9 cellular contexts compared by ENCODE assay signal in the genomic region with DNA sequence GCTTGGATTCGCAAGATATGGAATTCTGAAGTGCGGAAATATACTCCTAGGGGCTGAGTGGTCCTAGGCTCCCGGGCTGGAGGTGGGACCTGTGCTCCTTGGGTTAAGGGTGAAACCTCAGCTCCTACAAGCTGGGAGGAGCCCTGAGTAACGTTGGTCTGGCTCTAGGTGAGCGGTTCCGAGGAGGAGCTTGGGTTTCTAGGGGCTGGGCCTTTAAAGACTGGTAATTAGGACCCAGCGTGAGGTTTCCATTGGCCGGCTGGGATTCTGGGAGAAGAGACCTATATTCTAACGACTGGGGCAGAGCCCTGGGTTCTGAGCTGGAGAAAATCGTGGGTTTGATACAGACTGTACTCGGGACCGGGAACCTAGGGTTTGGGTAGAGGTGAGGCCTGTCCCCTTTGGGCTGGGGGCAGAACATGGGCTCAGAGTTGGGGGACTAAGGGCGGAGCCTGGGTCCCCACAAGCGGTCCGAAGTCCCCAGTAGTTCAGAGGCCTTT. TPM values are rescaled to one million over a fixed set of nuclear protein-coding genes. Genes with fewer than 3 reads are reported as not detected.
A peak's percentile ranks its signal among the peaks of the same experiment; 100 is the strongest.
DNase-seq lines count a peak whose midpoint lies in the region; ATAC-seq and TF ChIP-seq lines count a peak whose summit lies in the region.
"Had no signal": no experiment of that assay in that cellular context is flagged by ENCODE, and none has a peak within 500 bp of the region (broad histone marks: within the 10 kb centered on the region; RNA-seq: fewer than 3 reads in every experiment).

No MANE protein-coding gene starts in this region.

- no peaks in the 10 kb centered on the region for H3K79me2 ChIP-seq in parathyroid adenoma

- peak overlapping the region; percentile 0 for H3K9ac ChIP-seq in SK-N-MC (ENCODE audit: insufficient read length)
- H3K9ac ChIP-seq in parathyroid adenoma = no peak overlapping the region

- TF ChIP-seq POLR2A in GM18505 (IDR thresholded peaks at IDR 0.05; ENCODE audit: borderline replicate concordance, extremely low read depth, insufficient read depth, insufficient read length) = no peak

- TF ChIP-seq CTCF in GM06990 (IDR thresholded peaks at IDR 0.05; ENCODE audit: insufficient read depth, low read length, poor library complexity, severe bottlenecking) (no peak), fibroblast of the aortic adventitia (IDR thresholded peaks at IDR 0.05; ENCODE audit: insufficient read depth, low read length) (no peak), parathyroid adenoma (IDR thresholded peaks at IDR 0.05) (no peak)

- peak overlapping the region; percentile 77 for H3K4me2 ChIP-seq in parathyroid adenoma (ENCODE audit: low read length)

- DNase-seq in GM06990 (ENCODE audit: extremely low read depth, insufficient read length) = no peak
- DNase-seq in SK-N-MC (ENCODE audit: low read depth, low spot score) = no peak
- no peak for DNase-seq in fibroblast of the aortic adventitia (ENCODE audit: low read depth)
- DNase-seq in NCI-H69 (lab: John Stamatoyannopoulos, UW) = no peak
- no peak for DNase-seq in cerebellar cortex (ENCODE audit: low spot score)
- no peak for DNase-seq in activated CD4-positive, alpha-beta T cell treated with anti-CD3 and anti-CD28 coated beads for 48 hours

- H3K27ac ChIP-seq in SK-N-MC = peak overlapping the region; percentile 88
- peak overlapping the region; percentile 72 for H3K27ac ChIP-seq in parathyroid adenoma

- H3K9me3 ChIP-seq in SK-N-MC (ENCODE audit: low read depth, low read length) = no peaks in the 10 kb centered on the region
- H3K9me3 ChIP-seq in parathyroid adenoma (ENCODE audit: control insufficient read depth, low read length) = no peaks in the 10 kb centered on the region

- peak overlapping the region; percentile 73 for H3K4me3 ChIP-seq in GM06990 (replicated peaks; ENCODE audit: low read depth, low read length)
- peak overlapping the region; percentile 94 for H3K4me3 ChIP-seq in SK-N-MC
- peak overlapping the region; percentile 74 for H3K4me3 ChIP-seq in fibroblast of the aortic adventitia (ENCODE audit: low read depth, low read length)
- peak overlapping the region; percentile 74 for H3K4me3 ChIP-seq in parathyroid adenoma (ENCODE audit: low read depth, low read length)

- ATAC-seq in GM18505 (IDR thresholded peaks at IDR 0.05; ENCODE audit: unreplicated experiment) = no peak

- H3K4me1 ChIP-seq in parathyroid adenoma = peaks cover 5% of the 10 kb centered on the region

- H3K36me3 ChIP-seq in GM06990 (ENCODE audit: control insufficient read depth, insufficient read depth, low read length) (peaks cover 14% of the 10 kb centered on the region), SK-N-MC (ENCODE audit: insufficient read depth, low read length) (peaks cover 13% of the 10 kb centered on the region; the same call in 1 of the 2 replicates), parathyroid adenoma (ENCODE audit: control insufficient read depth, insufficient read depth, low read length) (no peaks in the 10 kb centered on the region)

- no peaks in the 10 kb centered on the region for H3K27me3 ChIP-seq in GM06990 (replicated peaks; ENCODE audit: control insufficient read depth, insufficient read depth, low read length)
- H3K27me3 ChIP-seq in parathyroid adenoma (ENCODE audit: control insufficient read depth, insufficient read depth, low read length) = no peaks in the 10 kb centered on the region

- H2AFZ ChIP-seq in parathyroid adenoma = peak overlapping the region; percentile 51

RNA-seq across cellular contexts. Expression of a gene that starts 0.9 kb away (rescaled TPM):
- total RNA-seq in fibroblast of the aortic adventitia (ENCODE audit: low replicate concordance) = 9.6 and 11.4 TPM in 2 replicates

RNA-seq across cellular contexts. Expression of a gene that starts 6.5 kb away (rescaled TPM):
- 6.2 and 15.9 TPM in 2 replicates for total RNA-seq in fibroblast of the aortic adventitia (ENCODE audit: low replicate concordance)

RNA-seq across cellular contexts. Expression of a gene that starts 25.6 kb away (rescaled TPM):
- 150 and 183 TPM in 2 replicates for total RNA-seq in fibroblast of the aortic adventitia (ENCODE audit: low replicate concordance)

RNA-seq across cellular contexts. Expression of a gene that starts 40.6 kb away (rescaled TPM):
- 0.08 and 0.09 TPM in 2 replicates for total RNA-seq in fibroblast of the aortic adventitia (ENCODE audit: low replicate concordance)

RNA-seq across cellular contexts. Expression of a gene that starts 44.1 kb away (rescaled TPM):
- 0.63 and 1.7 TPM in 2 replicates for total RNA-seq in fibroblast of the aortic adventitia (ENCODE audit: low replicate concordance)
- total RNA-seq: LHCN-M2 had no signal
